8 cellular contexts compared by ENCODE assay signal in genomic region chr2:36967236-36967876, GRCh38. TPM values are rescaled to one million over a fixed set of nuclear protein-coding genes. Genes with fewer than 3 reads are reported as not detected.
DNase-seq lines count a peak whose midpoint lies in the region; ATAC-seq and TF ChIP-seq lines count a peak whose summit lies in the region.

No MANE protein-coding gene starts in this region.

- H3K36me3 ChIP-seq in naive thymus-derived CD4-positive, alpha-beta T cell (ENCODE audit: control insufficient read depth in 2 of 3, insufficient read depth in 3 of 3, low read length in 3 of 3) = no peaks in the 10 kb centered on the region

- H3K27ac Mint-ChIP-seq in naive thymus-derived CD4-positive, alpha-beta T cell = peak overlapping the region; percentile 96 to 100 (median 98)

- no peaks in the 10 kb centered on the region for H3K9me3 ChIP-seq in naive thymus-derived CD4-positive, alpha-beta T cell (ENCODE audit: control insufficient read depth in 2 of 3, low read length in 3 of 3)

- CTCF ChIA-PET in naive thymus-derived CD4-positive, alpha-beta T cell (lab: Charles Lee) = interaction anchor here (0.6 to 1.3 kb wide), 2 partner anchors 8 to 257 kb away, joined by 4 to 5 read pairs; no protein-coding TSS in a partner anchor

- H3K36me3 Mint-ChIP-seq in naive thymus-derived CD4-positive, alpha-beta T cell = peaks cover 0 to 8% (median 0%) of the 10 kb centered on the region in 5 donors

- ATAC-seq in naive thymus-derived CD4-positive, alpha-beta T cell = no peak
- ATAC-seq in GM19467 (IDR thresholded peaks at IDR 0.05; ENCODE audit: unreplicated experiment) (no peak), HG02763 (IDR thresholded peaks at IDR 0.05; ENCODE audit: unreplicated experiment) (no peak)

- intact Hi-C loops in dorsolateral prefrontal cortex (cut with DNase I) = loop anchor here (5.0 to 10.0 kb wide), 4 partner anchors 60 to 125 kb away; partner anchors contain the start of genes GPATCH11 (in 2 of the 2) and HEATR5B (in 2 of the 2)
- intact Hi-C loops in naive thymus-derived CD4-positive, alpha-beta T cell (cut with micrococcal nuclease) = loop anchor here (2.0 to 10.0 kb wide), 9 partner anchors 17 to 1783 kb away; partner anchors contain the start of genes CDC42EP3 (in 2 of the 2), ATL2 (in 1 of the 2), CEBPZOS (in 1 of the 2) and FEZ2 (in 1 of the 2)

- peaks cover 0 to 7% (median 0%) of the 10 kb centered on the region in 11 donors for H3K9me3 Mint-ChIP-seq in naive thymus-derived CD4-positive, alpha-beta T cell

- peak overlapping the region; percentile 88 to 99 (median 96) for H3K4me3 Mint-ChIP-seq in naive thymus-derived CD4-positive, alpha-beta T cell

- POLR2A ChIA-PET in naive thymus-derived CD4-positive, alpha-beta T cell (lab: Charles Lee) = interaction anchor here (0.6 to 1.6 kb wide), 9 partner anchors 13 to 1784 kb away, joined by 3 to 12 read pairs (median 3); partner anchors contain the start of genes GPATCH11, HEATR5B and SRSF7

- H3K27me3 Mint-ChIP-seq in naive thymus-derived CD4-positive, alpha-beta T cell = peaks cover 0 to 2% (median 0%) of the 10 kb centered on the region in 5 donors

- no peak for TF ChIP-seq CTCF in dorsolateral prefrontal cortex (IDR thresholded peaks at IDR 0.05 in 54 of 56, conservative IDR thresholded peaks at IDR 0.05 in 2 of 56; ENCODE audit: low read depth in 1 of 56, partially characterized antibody in 56 of 56)

- H3K4me1 Mint-ChIP-seq in naive thymus-derived CD4-positive, alpha-beta T cell = peaks cover 31 to 49% (median 42%) of the 10 kb centered on the region in 7 donors

- DNase-seq in NCI-H345 treated with DMSO at 0.1 percent for 48 hours (lab: John Stamatoyannopoulos, UW; ENCODE audit: unreplicated experiment) = peak; percentile 44
- no peak for DNase-seq in dorsolateral prefrontal cortex
- DNase-seq in naive thymus-derived CD4-positive, alpha-beta T cell = peak in 1 of 9 donors; percentile 3
- no peak for DNase-seq in activated gamma-delta T cell (lab: John Stamatoyannopoulos, UW)
- no peak for DNase-seq in effector CD8-positive, alpha-beta T cell (lab: John Stamatoyannopoulos, UW)

- peak overlapping the region in 51 of 59 donors; percentile 14 to 93 (median 69) for H3K27ac ChIP-seq in dorsolateral prefrontal cortex
- H3K27ac ChIP-seq in naive thymus-derived CD4-positive, alpha-beta T cell (ENCODE audit: low read depth, low read length) = peak overlapping the region; percentile 82

- H3K4me1 ChIP-seq in naive thymus-derived CD4-positive, alpha-beta T cell (ENCODE audit: control insufficient read depth in 2 of 2, insufficient read depth in 2 of 2, low read length in 2 of 2) = peaks cover 8 to 19% of the 10 kb centered on the region in 2 donors

- no peaks in the 10 kb centered on the region for H3K27me3 ChIP-seq in dorsolateral prefrontal cortex
- H3K27me3 ChIP-seq in naive thymus-derived CD4-positive, alpha-beta T cell (ENCODE audit: control insufficient read depth in 2 of 2, insufficient read depth in 2 of 2, low read length in 2 of 2) = no peaks in the 10 kb centered on the region

- H3K4me3 ChIP-seq in GM08714 (ENCODE audit: low read length) (peak overlapping the region; percentile 65), dorsolateral prefrontal cortex (peak overlapping the region; percentile 49 to 100 (median 91))
- peak overlapping the region; percentile 89 for H3K4me3 ChIP-seq in naive thymus-derived CD4-positive, alpha-beta T cell (ENCODE audit: low read length)

RNA-seq across cellular contexts. Expression of gene STRN, which starts 1.0 kb away (rescaled TPM):
- 10 to 100 TPM; 30.4 to 88.9 (median 46.0) TPM for total RNA-seq in dorsolateral prefrontal cortex
- total RNA-seq in naive thymus-derived CD4-positive, alpha-beta T cell = 10 to 100 TPM; 23.0 to 35.0 (median 30.9) TPM
- polyA plus RNA-seq in naive thymus-derived CD4-positive, alpha-beta T cell = 10 to 100 TPM; 12.4 to 12.9 TPM
